8 cellular contexts compared by ENCODE assay signal in genomic region chr17:752620-753219, GRCh38. TPM values are rescaled to one million over a fixed set of nuclear protein-coding genes. Genes with fewer than 3 reads are reported as not detected.
A peak's percentile ranks its signal among the peaks of the same experiment; 100 is the strongest.
DNase-seq lines count a peak whose midpoint lies in the region; ATAC-seq and TF ChIP-seq lines count a peak whose summit lies in the region.

No MANE protein-coding gene starts in this region.

- peaks cover 45% of the 10 kb centered on the region for H3K36me3 Mint-ChIP-seq in activated CD8-positive, alpha-beta T cell treated with anti-CD3 and anti-CD28 coated beads, Interleukin-2, amount 10 ng/mL, durations not matched to agents 7 days and 5 days (ENCODE audit: low read depth)

- ATAC-seq in IMR-90 (ENCODE audit: low read depth) (peak; percentile 45), HG03108 (IDR thresholded peaks at IDR 0.05; ENCODE audit: unreplicated experiment) (no peak)
- ATAC-seq in activated CD8-positive, alpha-beta T cell treated with anti-CD3 and anti-CD28 coated beads, Interleukin-2, amount 10 ng/mL, durations not matched to agents 7 days and 5 days, result peak; percentile 6

- H4K91ac ChIP-seq in IMR-90 (ENCODE audit: insufficient read depth, low read depth, low read length) (peak overlapping the region; percentile 70), neuronal stem cell (ENCODE audit: low read depth, low read length, poor library complexity) (peak overlapping the region; percentile 47)

- H3K4ac ChIP-seq in IMR-90 (ENCODE audit: low read depth, low read length), result peak overlapping the region; percentile 91
- peak overlapping the region; percentile 29 for H3K4ac ChIP-seq in neuronal stem cell (ENCODE audit: low read length)

- peak overlapping the region; percentile 95 for H3K4me3 Mint-ChIP-seq in activated CD8-positive, alpha-beta T cell treated with anti-CD3 and anti-CD28 coated beads, Interleukin-2, amount 10 ng/mL, durations not matched to agents 7 days and 5 days

- no peak for TF ChIP-seq CTCF in IMR-90 (conservative IDR thresholded peaks at IDR 0.05; ENCODE audit: low read depth, low read length)

- H2BK12ac ChIP-seq in neuronal stem cell (ENCODE audit: low read length), result no peak overlapping the region

- no peak overlapping the region for H3K56ac ChIP-seq in IMR-90 (ENCODE audit: extremely low read depth, insufficient read depth, low read length)

- TF ChIP-seq RAD21 in IMR-90 (IDR thresholded peaks at IDR 0.05; ENCODE audit: low read length), result no peak

- H3K14ac ChIP-seq in IMR-90 (replicated peaks; ENCODE audit: low read depth, low read length) (peak overlapping the region; percentile 95), neuronal stem cell (ENCODE audit: low read length) (peak overlapping the region; percentile 72)

- H2BK120ac ChIP-seq in IMR-90 (ENCODE audit: low read depth, low read length) (peak overlapping the region; percentile 4), neuronal stem cell (ENCODE audit: low read depth, low read length) (peak overlapping the region; percentile 13)

- peak overlapping the region; percentile 33 for H2BK5ac ChIP-seq in IMR-90 (ENCODE audit: low read depth, low read length, poor library complexity, severe bottlenecking)
- peak overlapping the region; percentile 83 for H2BK5ac ChIP-seq in neuronal stem cell (ENCODE audit: low read length)

- no peak overlapping the region for H2BK20ac ChIP-seq in IMR-90 (ENCODE audit: low read depth, low read length)

- H2AK5ac ChIP-seq in IMR-90 (ENCODE audit: low read depth, low read length) (peak overlapping the region; percentile 27), neuronal stem cell (ENCODE audit: low read depth, low read length) (peak overlapping the region; percentile 65)

- no peak for TF ChIP-seq POLR2A in IMR-90 (IDR thresholded peaks at IDR 0.05; ENCODE audit: low read depth, low read length)

- H3K9me1 ChIP-seq in IMR-90 (ENCODE audit: insufficient read depth, low read length), result peaks cover 17% of the 10 kb centered on the region

- H3K27ac Mint-ChIP-seq in activated CD8-positive, alpha-beta T cell treated with anti-CD3 and anti-CD28 coated beads, Interleukin-2, amount 10 ng/mL, durations not matched to agents 7 days and 5 days, result peak overlapping the region; percentile 96

- H3K36me3 ChIP-seq in IMR-90 (ENCODE audit: control insufficient read depth, insufficient read depth, low read length) (peaks cover 13% of the 10 kb centered on the region), neuronal stem cell (replicated peaks in 1 of 2; ENCODE audit: control insufficient read depth in 2 of 2, insufficient read depth in 2 of 2, low read length in 2 of 2) (peaks cover 16 to 42% of the 10 kb centered on the region in 2 donors)

- H2AK9ac ChIP-seq in IMR-90 (replicated peaks; ENCODE audit: low read depth, low read length, poor library complexity), result peak overlapping the region; percentile 98

- H3K4me2 ChIP-seq in IMR-90 (ENCODE audit: low read depth, low read length), result peak overlapping the region; percentile 81
- H3K4me2 ChIP-seq in neuronal stem cell (ENCODE audit: insufficient read depth, low read length, poor library complexity, severe bottlenecking), result peak overlapping the region; percentile 63

- H3K4me3 ChIP-seq in IMR-90 (ENCODE audit: insufficient read depth, low read depth, low read length) (peak overlapping the region; percentile 88), neuronal stem cell (ENCODE audit: low read length in 2 of 2) (peak overlapping the region; percentile 69 to 72)

- peak overlapping the region; percentile 80 for H4K5ac ChIP-seq in IMR-90 (ENCODE audit: low read depth, low read length)

- H3K9me3 ChIP-seq in IMR-90 (ENCODE audit: control insufficient read depth, insufficient read depth, low read length) (no peaks in the 10 kb centered on the region), neuronal stem cell (replicated peaks in 1 of 2; ENCODE audit: control insufficient read depth in 2 of 2, insufficient read depth in 1 of 2, low read depth in 1 of 2, low read length in 2 of 2) (peaks cover 10 to 18% of the 10 kb centered on the region in 2 donors)

- peak overlapping the region; percentile 95 to 96 for H4K8ac ChIP-seq in IMR-90 (ENCODE audit: low read depth in 2 of 2, low read length in 2 of 2)
- no peak overlapping the region for H4K8ac ChIP-seq in neuronal stem cell (ENCODE audit: low read depth, low read length)

- POLR2A ChIA-PET in IMR-90 (lab: Charles Lee; ENCODE audit: unreplicated experiment), result no interaction called here
- POLR2A ChIA-PET in activated CD8-positive, alpha-beta T cell treated with anti-CD3 and anti-CD28 coated beads, Interleukin-2, amount 10 ng/mL, durations not matched to agents 7 days and 5 days (lab: Charles Lee), result interaction anchor here (0.7 to 3.6 kb wide), 6 partner anchors 11 to 336 kb away, joined by 3 to 17 read pairs (median 4); partner anchors contain the start of genes GLOD4 and MRM3

- DNase-seq in NCI-H526 (lab: John Stamatoyannopoulos, UW) (peak; percentile 38 to 41), NCI-H526 treated with DMSO at 0.1 percent for 48 hours (lab: John Stamatoyannopoulos, UW) (no peak), IMR-90 (peak; percentile 49), foreskin melanocyte (peak; percentile 48), neuronal stem cell (ENCODE audit: low spot score) (no peak), middle frontal gyrus (ENCODE audit: extremely low spot score, low spot score) (no peak)
- peak; percentile 54 for DNase-seq in activated CD8-positive, alpha-beta T cell treated with anti-CD3 and anti-CD28 coated beads, Interleukin-2, amount 10 ng/mL, durations not matched to agents 7 days and 5 days

- H3K27me3 ChIP-seq in IMR-90 (ENCODE audit: control insufficient read depth, insufficient read depth, low read length), result no peaks in the 10 kb centered on the region
- no peaks in the 10 kb centered on the region for H3K27me3 ChIP-seq in neuronal stem cell (ENCODE audit: control insufficient read depth in 3 of 3, insufficient read depth in 3 of 3, low read depth in 1 of 3, low read length in 3 of 3)

- peaks cover 31% of the 10 kb centered on the region for H3K4me1 Mint-ChIP-seq in activated CD8-positive, alpha-beta T cell treated with anti-CD3 and anti-CD28 coated beads, Interleukin-2, amount 10 ng/mL, durations not matched to agents 7 days and 5 days (ENCODE audit: low read depth)

- H3K27ac ChIP-seq in IMR-90 (ENCODE audit: insufficient read depth, low read length), result peak overlapping the region; percentile 57
- H3K27ac ChIP-seq in neuronal stem cell (replicated peaks; ENCODE audit: low read length), result no peak overlapping the region

- peak overlapping the region; percentile 1; the same call in 1 of the 2 replicates for H3K18ac ChIP-seq in IMR-90 (ENCODE audit: low read depth, low read length)
- H3K18ac ChIP-seq in neuronal stem cell (ENCODE audit: low read length), result peak overlapping the region; percentile 99

- peaks cover 4% of the 10 kb centered on the region; the same call in 1 of the 2 replicates for H4K20me1 ChIP-seq in IMR-90 (ENCODE audit: insufficient read depth, low read length)

- H3K4me1 ChIP-seq in IMR-90 (ENCODE audit: control insufficient read depth, insufficient read depth, low read length) (peaks cover 10% of the 10 kb centered on the region), neuronal stem cell (ENCODE audit: control insufficient read depth in 2 of 2, insufficient read depth in 1 of 2, low read depth in 1 of 2, low read length in 2 of 2) (peaks cover 5 to 6% of the 10 kb centered on the region in 2 donors)

- H2BK15ac ChIP-seq in IMR-90 (ENCODE audit: low read depth, low read length) (no peak overlapping the region), neuronal stem cell (ENCODE audit: low read length) (peak overlapping the region; percentile 65)

- dilution Hi-C loops in IMR-90 (cut with HindIII; ENCODE audit: low sequenced_read_pairs, unreplicated experiment), result no loop called here

- CTCF ChIA-PET in IMR-90 (lab: Yijun Ruan, JAX), result interaction anchor here (0.6 to 1.3 kb wide), 4 partner anchors 12 to 340 kb away, joined by 3 to 5 read pairs (median 4); partner anchors contain the start of gene TIMM22
- CTCF ChIA-PET in activated CD8-positive, alpha-beta T cell treated with anti-CD3 and anti-CD28 coated beads, Interleukin-2, amount 10 ng/mL, durations not matched to agents 7 days and 5 days (lab: Charles Lee), result interaction anchor here (0.6 to 2.2 kb wide), 13 partner anchors 9 to 434 kb away, joined by 3 to 13 read pairs (median 4); partner anchors contain the start of genes GLOD4, MRM3 and VPS53

- H3K9me3 Mint-ChIP-seq in activated CD8-positive, alpha-beta T cell treated with anti-CD3 and anti-CD28 coated beads, Interleukin-2, amount 10 ng/mL, durations not matched to agents 7 days and 5 days (ENCODE audit: insufficient read depth), result no peaks in the 10 kb centered on the region

- H3K9ac ChIP-seq in IMR-90 (ENCODE audit: low read depth, low read length) (peak overlapping the region; percentile 66), neuronal stem cell (ENCODE audit: low read depth, low read length, poor library complexity) (peak overlapping the region; percentile 37)

- in situ Hi-C loops in IMR-90 (cut with MboI; ENCODE audit: low sequenced_read_pairs), result no loop called here

- peak overlapping the region; percentile 99 for H2AFZ ChIP-seq in IMR-90 (replicated peaks; ENCODE audit: low read length, poor library complexity)
- H2AFZ ChIP-seq in neuronal stem cell (ENCODE audit: low read length), result peak overlapping the region; percentile 95

- no peaks in the 10 kb centered on the region for H3K27me3 Mint-ChIP-seq in activated CD8-positive, alpha-beta T cell treated with anti-CD3 and anti-CD28 coated beads, Interleukin-2, amount 10 ng/mL, durations not matched to agents 7 days and 5 days (ENCODE audit: low read depth)

- intact Hi-C loops in IMR-90 (cut with micrococcal nuclease), result no loop called here

- H3K23ac ChIP-seq in IMR-90 (ENCODE audit: low read depth, low read length), result peak overlapping the region; percentile 82
- peak overlapping the region; percentile 74 for H3K23ac ChIP-seq in neuronal stem cell (ENCODE audit: low read depth, low read length, poor library complexity)

- 21% methylated on average over 20 of the region's 43 CpGs; no CpG with 5 or more reads in 1 of the 2 experiments for WGBS in IMR-90 (ENCODE audit: extremely low coverage in 2 of 2, insufficient read length in 1 of 2), 2 experiments
- WGBS in neuronal stem cell (ENCODE audit: extremely low coverage in 2 of 2, insufficient read length in 2 of 2, insufficient replicate concordance in 1 of 2), 2 donors, result no CpG with 5 or more reads among the region's 43 CpGs

- BruUV-seq in IMR-90 (replicated peaks; lab: Mats Ljungman, UMichigan), result no TSS peak

- H3K79me1 ChIP-seq in IMR-90 (ENCODE audit: low read depth in 1 of 2, low read length in 2 of 2) (peaks cover 23 to 38% of the 10 kb centered on the region in 2 experiments), neuronal stem cell (ENCODE audit: low read depth, low read length) (peaks cover 12% of the 10 kb centered on the region)

RNA-seq across cellular contexts. Expression of gene GEMIN4, which starts 0.7 kb away (rescaled TPM):
- 13.9 and 16.5 TPM in 2 replicates for total RNA-seq in IMR-90 (2012; rRNA removed)
- 18.3 and 20.4 TPM in 2 replicates for polyA plus RNA-seq in IMR-90 (2012; rRNA removed)
- polyA plus RNA-seq in IMR-90 (2012; cell fraction: cytosol; rRNA removed), result 13.6 and 16.5 TPM in 2 replicates
- polyA plus RNA-seq in IMR-90 (2012; cell fraction: nucleus; rRNA removed; ENCODE audit: low replicate concordance), result 29.9 and 42.3 TPM in 2 replicates
- total RNA-seq in activated CD8-positive, alpha-beta T cell treated with anti-CD3 and anti-CD28 coated beads, Interleukin-2, amount 10 ng/mL, durations not matched to agents 7 days and 5 days, result 10 to 100 TPM; 41.4 to 45.8 TPM
- polyA plus RNA-seq in neuronal stem cell (2013, experiment 1 of 2), result 23.9 TPM
- 22.5 TPM for polyA plus RNA-seq in neuronal stem cell (2013, experiment 2 of 2)

RNA-seq across cellular contexts. Expression of gene TLCD3A, which starts 20.3 kb away (rescaled TPM):
- total RNA-seq in IMR-90 (2012; rRNA removed), result 14.4 and 15.2 TPM in 2 replicates
- 33.3 and 35.0 TPM in 2 replicates for polyA plus RNA-seq in IMR-90 (2012; rRNA removed)
- polyA plus RNA-seq in IMR-90 (2012; cell fraction: cytosol; rRNA removed), result 23.3 and 36.1 TPM in 2 replicates
- 19.6 and 20.6 TPM in 2 replicates for polyA plus RNA-seq in IMR-90 (2012; cell fraction: nucleus; rRNA removed; ENCODE audit: low replicate concordance)
- 10 to 100 TPM; 17.0 to 17.9 TPM for total RNA-seq in activated CD8-positive, alpha-beta T cell treated with anti-CD3 and anti-CD28 coated beads, Interleukin-2, amount 10 ng/mL, durations not matched to agents 7 days and 5 days
- 25.6 TPM for polyA plus RNA-seq in neuronal stem cell (2013, experiment 1 of 2)
- polyA plus RNA-seq in neuronal stem cell (2013, experiment 2 of 2), result 25.3 TPM

RNA-seq across cellular contexts. Expression of gene GLOD4, which starts 29.4 kb away (rescaled TPM):
- total RNA-seq in IMR-90 (2012; rRNA removed), result 26.3 and 41.1 TPM in 2 replicates
- polyA plus RNA-seq in IMR-90 (2012; rRNA removed), result 26.5 and 36.7 TPM in 2 replicates
- 7.9 and 19.3 TPM in 2 replicates for polyA plus RNA-seq in IMR-90 (2012; cell fraction: cytosol; rRNA removed)
- 10.6 and 51.9 TPM in 2 replicates for polyA plus RNA-seq in IMR-90 (2012; cell fraction: nucleus; rRNA removed; ENCODE audit: low replicate concordance)
- total RNA-seq in activated CD8-positive, alpha-beta T cell treated with anti-CD3 and anti-CD28 coated beads, Interleukin-2, amount 10 ng/mL, durations not matched to agents 7 days and 5 days, result 10 to 100 TPM; 57.5 to 59.1 TPM
- polyA plus RNA-seq in neuronal stem cell (2013, experiment 1 of 2), result 79.0 TPM
- polyA plus RNA-seq in neuronal stem cell (2013, experiment 2 of 2), result 78.5 TPM

RNA-seq across cellular contexts. Expression of gene MRM3, which starts 29.4 kb away (rescaled TPM):
- 15.2 and 16.1 TPM in 2 replicates for total RNA-seq in IMR-90 (2012; rRNA removed)
- 8.9 and 9.0 TPM in 2 replicates for polyA plus RNA-seq in IMR-90 (2012; rRNA removed)
- polyA plus RNA-seq in IMR-90 (2012; cell fraction: cytosol; rRNA removed), result 8.3 and 10.0 TPM in 2 replicates
- polyA plus RNA-seq in IMR-90 (2012; cell fraction: nucleus; rRNA removed; ENCODE audit: low replicate concordance), result 5.4 and 7.5 TPM in 2 replicates
- 10 to 100 TPM; 19.4 to 19.6 TPM for total RNA-seq in activated CD8-positive, alpha-beta T cell treated with anti-CD3 and anti-CD28 coated beads, Interleukin-2, amount 10 ng/mL, durations not matched to agents 7 days and 5 days
- 11.1 TPM for polyA plus RNA-seq in neuronal stem cell (2013, experiment 1 of 2)
- polyA plus RNA-seq in neuronal stem cell (2013, experiment 2 of 2), result 11.0 TPM

RNA-seq across cellular contexts. Expression of gene VPS53, which starts 38.1 kb away (rescaled TPM):
- total RNA-seq in IMR-90 (2012; rRNA removed), result 31.0 and 32.8 TPM in 2 replicates
- polyA plus RNA-seq in IMR-90 (2012; rRNA removed), result 19.3 and 23.4 TPM in 2 replicates
- polyA plus RNA-seq in IMR-90 (2012; cell fraction: cytosol; rRNA removed), result 6.8 and 8.5 TPM in 2 replicates
- polyA plus RNA-seq in IMR-90 (2012; cell fraction: nucleus; rRNA removed; ENCODE audit: low replicate concordance), result 14.4 and 19.3 TPM in 2 replicates
- 10 to 100 TPM; 71.4 to 76.0 TPM for total RNA-seq in activated CD8-positive, alpha-beta T cell treated with anti-CD3 and anti-CD28 coated beads, Interleukin-2, amount 10 ng/mL, durations not matched to agents 7 days and 5 days
- polyA plus RNA-seq in neuronal stem cell (2013, experiment 1 of 2), result 14.6 TPM
- 14.5 TPM for polyA plus RNA-seq in neuronal stem cell (2013, experiment 2 of 2)

Comparison
In these comparisons a context has a peak if more than half of its experiments do, and no peak if none do; other contexts are left out.
1. DNase-seq: peak in NCI-H526 (2 of 2), IMR-90 (single experiment), activated CD8-positive, alpha-beta T cell treated with anti-CD3 and anti-CD28 coated beads, Interleukin-2, amount 10 ng/mL, durations not matched to agents 7 days and 5 days (single experiment) and foreskin melanocyte (single experiment); none in NCI-H526 treated with DMSO at 0.1 percent for 48 hours (single experiment), neuronal stem cell (single experiment) and middle frontal gyrus (single experiment).